In the genomic region with DNA sequence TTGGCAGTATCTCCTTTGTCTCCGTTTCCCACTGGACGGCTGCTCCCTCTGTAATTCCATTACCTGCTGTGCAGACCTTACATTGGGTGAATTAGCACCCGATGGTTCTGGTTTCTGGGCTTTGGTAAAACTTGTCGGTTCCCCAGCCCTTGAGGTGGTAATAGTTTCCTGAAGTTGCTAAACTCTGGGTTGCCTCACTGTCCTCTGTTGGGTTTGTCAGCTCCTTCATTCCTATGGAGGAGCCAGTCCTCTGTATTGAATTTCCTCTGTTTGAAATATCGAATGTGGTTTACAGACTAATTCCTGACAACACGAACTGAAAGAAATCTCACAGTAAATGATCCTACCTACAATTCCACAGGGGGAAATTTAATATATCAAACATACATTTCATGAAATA, we compare ENCODE assay signal across 35 cellular contexts.
A peak's percentile ranks its signal among the peaks of the same experiment; 100 is the strongest.
DNase-seq lines count a peak whose midpoint lies in the region; ATAC-seq, FAIRE-seq and TF ChIP-seq lines count a peak whose summit lies in the region.
"Had no signal": no experiment of that assay in that cellular context is flagged by ENCODE, and none has a peak within 500 bp of the region (broad histone marks: within the 10 kb centered on the region; RNA-seq: fewer than 3 reads in every experiment).

No MANE protein-coding gene starts in this region.

- TF ChIP-seq CTCF in endothelial cell of umbilical vein (IDR thresholded peaks at IDR 0.05; ENCODE audit: extremely low read depth in 1 of 2, insufficient read depth in 1 of 2, low read depth in 1 of 2, low read length in 2 of 2) (no peak), psoas muscle (IDR thresholded peaks at IDR 0.05) (no peak), endodermal cell (conservative IDR thresholded peaks at IDR 0.05) (no peak)

- no peak for TF ChIP-seq POLR2A in endothelial cell of umbilical vein (IDR thresholded peaks at IDR 0.05; ENCODE audit: low read depth, low read length)

- H3K36me3 ChIP-seq in endothelial cell of umbilical vein (ENCODE audit: control insufficient read depth in 2 of 2, extremely low read depth in 1 of 2, insufficient read depth in 2 of 2, low read length in 2 of 2): no peaks in the 10 kb centered on the region
- H3K36me3 ChIP-seq in mesendoderm (ENCODE audit: control insufficient read depth, insufficient read depth, low read length): no peaks in the 10 kb centered on the region
- no peaks in the 10 kb centered on the region for H3K36me3 ChIP-seq in psoas muscle (ENCODE audit: insufficient read depth in 1 of 2, low read depth in 1 of 2)
- no peaks in the 10 kb centered on the region for H3K36me3 ChIP-seq in endodermal cell (ENCODE audit: control insufficient read depth, insufficient read depth, low read length)
- H3K36me3 ChIP-seq: BE2C; BLaER1; BLaER1 treated with 17β-estradiol and CSF1 and Interleukin-3, amounts not matched to agents 10 nM and 100 nM had no signal

- H3K9me3 ChIP-seq in endothelial cell of umbilical vein (replicated peaks; ENCODE audit: control insufficient read depth, insufficient read depth, low read length): no peaks in the 10 kb centered on the region
- H3K9me3 ChIP-seq in psoas muscle: no peaks in the 10 kb centered on the region
- no peaks in the 10 kb centered on the region for H3K9me3 ChIP-seq in endodermal cell (ENCODE audit: control insufficient read depth, low read length)
- H3K9me3 ChIP-seq: A549; BE2C; BLaER1; BLaER1 treated with 17β-estradiol and CSF1 and Interleukin-3, amounts not matched to agents 10 nM and 100 nM; Caco-2 had no signal

- H3K56ac ChIP-seq in mesendoderm (ENCODE audit: low read length): no peak overlapping the region

- H3K27me3 ChIP-seq in endothelial cell of umbilical vein (ENCODE audit: control insufficient read depth in 2 of 2, insufficient read depth in 2 of 2, low read length in 2 of 2) (no peaks in the 10 kb centered on the region), mesendoderm (ENCODE audit: insufficient read depth, low read length, poor library complexity) (no peaks in the 10 kb centered on the region), psoas muscle (ENCODE audit: insufficient read depth in 3 of 3, low read length in 2 of 3) (no peaks in the 10 kb centered on the region), endodermal cell (ENCODE audit: control insufficient read depth, insufficient read depth, low read length, poor library complexity, severe bottlenecking) (no peaks in the 10 kb centered on the region)
- H3K27me3 ChIP-seq: BE2C had no signal

- no peak overlapping the region for H2BK120ac ChIP-seq in mesendoderm (ENCODE audit: low read depth, low read length)

- H3K27ac ChIP-seq in endothelial cell of umbilical vein (ENCODE audit: insufficient read depth, low read depth, low read length): no peak overlapping the region
- no peak overlapping the region for H3K27ac ChIP-seq in mesendoderm (ENCODE audit: low read depth, low read length)
- H3K27ac ChIP-seq in psoas muscle: no peak overlapping the region
- H3K27ac ChIP-seq in endodermal cell (ENCODE audit: low read depth, low read length): no peak overlapping the region
- H3K27ac ChIP-seq: 22Rv1; A549; BLaER1; BLaER1 treated with 17β-estradiol and CSF1 and Interleukin-3, amounts not matched to agents 10 nM and 100 nM; C4-2B had no signal

- H3K4me1 Mint-ChIP-seq in endodermal cell: no peaks in the 10 kb centered on the region
- H3K4me1 Mint-ChIP-seq: B cell; CD14-positive monocyte; CD4-positive, alpha-beta memory T cell; CD4-positive, CD25-positive, alpha-beta regulatory T cell; CD8-positive, alpha-beta memory T cell had no signal

- no peaks in the 10 kb centered on the region for H3K4me1 ChIP-seq in endothelial cell of umbilical vein (ENCODE audit: control insufficient read depth, extremely low read depth, insufficient read depth, low read length)
- no peaks in the 10 kb centered on the region for H3K4me1 ChIP-seq in mesendoderm (ENCODE audit: control insufficient read depth, low read depth, low read length)
- H3K4me1 ChIP-seq in psoas muscle: no peaks in the 10 kb centered on the region
- no peaks in the 10 kb centered on the region for H3K4me1 ChIP-seq in endodermal cell (ENCODE audit: control insufficient read depth, insufficient read depth, low read length)
- H3K4me1 ChIP-seq: A549; BE2C; BLaER1; BLaER1 treated with 17β-estradiol and CSF1 and Interleukin-3, amounts not matched to agents 10 nM and 100 nM; Caco-2 had no signal

- no peak overlapping the region for H2AK5ac ChIP-seq in mesendoderm (ENCODE audit: low read length)

- no peak overlapping the region for H2BK15ac ChIP-seq in mesendoderm (replicated peaks; ENCODE audit: low read depth)

- no peak overlapping the region for H2BK5ac ChIP-seq in mesendoderm (ENCODE audit: low read length)

- H3K79me2 ChIP-seq in endothelial cell of umbilical vein (ENCODE audit: control insufficient read depth, insufficient read depth, low read length) (no peaks in the 10 kb centered on the region), mesendoderm (ENCODE audit: control insufficient read depth, insufficient read depth, low read length) (no peaks in the 10 kb centered on the region)

- POLR2A ChIA-PET in endothelial cell of umbilical vein (lab: Charles Lee): no interaction called here

- H3K9me3 Mint-ChIP-seq in endodermal cell: peaks cover 30% of the 10 kb centered on the region
- H3K9me3 Mint-ChIP-seq: CD14-positive monocyte; CD4-positive, alpha-beta memory T cell; CD4-positive, alpha-beta T cell; CD8-positive, alpha-beta T cell had no signal

- WGBS in mesendoderm (ENCODE audit: extremely low coverage, insufficient coverage, low lambda C conversion rate): no CpG with 5 or more reads among the region's 6 CpGs
- WGBS in psoas muscle, 3 donors: 52 to 75% (median 59%) methylated on average over 6 of the region's 6 CpGs
- WGBS in endodermal cell (ENCODE audit: insufficient coverage in 1 of 2, insufficient read length in 1 of 2), 2 experiments: 97% methylated on average over 6 of the region's 6 CpGs; no CpG with 5 or more reads in 1 of the 2 experiments

- CTCF ChIA-PET in endothelial cell of umbilical vein (lab: Charles Lee): no interaction called here

- intact Hi-C loops in endothelial cell of umbilical vein (cut with micrococcal nuclease): no loop called here
- intact Hi-C loops in psoas muscle (cut with DNase I): no loop called here

- DNase-seq in endothelial cell of umbilical vein (ENCODE audit: low read depth, low spot score): no peak
- DNase-seq in mesendoderm: no peak
- DNase-seq in psoas muscle: no peak
- no peak for DNase-seq in iPS-NIHi7 (ENCODE audit: extremely low spot score)
- no peak for DNase-seq in endodermal cell
- DNase-seq: 8988T; ACHN; AML-193; BE2C; C1 segment of cervical spinal cord; Caco-2; Calu3; CD4-positive, alpha-beta memory T cell; CD4-positive, alpha-beta T cell; CD4-positive, CD25-positive, alpha-beta regulatory T cell; CD8-positive, alpha-beta memory T cell; CD8-positive, alpha-beta T cell; COR-L47; DMS 273 treated with DMSO at 0.1 percent for 48 hours; DMS153; DMS53; DMS79; DMS79 treated with DMSO at 0.1 percent for 48 hours; DND-41; EL had no signal

- no peaks in the 10 kb centered on the region for H4K20me1 ChIP-seq in endothelial cell of umbilical vein (replicated peaks; ENCODE audit: control insufficient read depth, extremely low read depth, insufficient read depth, low read length)
- H4K20me1 ChIP-seq: BLaER1; BLaER1 treated with 17β-estradiol and CSF1 and Interleukin-3, amounts not matched to agents 10 nM and 100 nM had no signal

- H2AFZ ChIP-seq in endothelial cell of umbilical vein (ENCODE audit: low read depth, low read length): no peak overlapping the region

- peak overlapping the region; percentile 13 for H4K8ac ChIP-seq in mesendoderm (ENCODE audit: low read depth, low read length)

- H3K4me3 Mint-ChIP-seq in endodermal cell: no peak overlapping the region
- H3K4me3 Mint-ChIP-seq: B cell; CD14-positive monocyte; CD4-positive, alpha-beta memory T cell; CD4-positive, alpha-beta T cell; CD4-positive, CD25-positive, alpha-beta regulatory T cell; CD8-positive, alpha-beta memory T cell; CD8-positive, alpha-beta T cell had no signal

- H3K4ac ChIP-seq in mesendoderm (ENCODE audit: low read depth, low read length): no peak overlapping the region

- H3K4me2 ChIP-seq in endothelial cell of umbilical vein (ENCODE audit: insufficient read depth, low read length) (no peak overlapping the region), mesendoderm (ENCODE audit: low read length) (no peak overlapping the region)
- H3K4me2 ChIP-seq: A549; BLaER1; BLaER1 treated with 17β-estradiol and CSF1 and Interleukin-3, amounts not matched to agents 10 nM and 100 nM had no signal

- H3K4me3 ChIP-seq in endothelial cell of umbilical vein (replicated peaks in 1 of 3; ENCODE audit: insufficient read depth in 1 of 3, low read depth in 1 of 3, low read length in 3 of 3): no peak overlapping the region
- H3K4me3 ChIP-seq in mesendoderm (ENCODE audit: low read length): no peak overlapping the region
- H3K4me3 ChIP-seq in psoas muscle: no peak overlapping the region
- no peak overlapping the region for H3K4me3 ChIP-seq in endodermal cell (ENCODE audit: low read length)
- H3K4me3 ChIP-seq: A549; BLaER1; BLaER1 treated with 17β-estradiol and CSF1 and Interleukin-3, amounts not matched to agents 10 nM and 100 nM had no signal

- dilution Hi-C loops in endothelial cell of umbilical vein (cut with MboI; ENCODE audit: extremely low pct_ligation_motif_present, low sequenced_read_pairs): no loop called here

- no peaks in the 10 kb centered on the region for H3K9me1 ChIP-seq in endothelial cell of umbilical vein (replicated peaks; ENCODE audit: control insufficient read depth, extremely low read depth, insufficient read depth, low read length)

- no TSS peak for BruUV-seq in endothelial cell of umbilical vein (replicated peaks; lab: Mats Ljungman, UMichigan)

- no peaks in the 10 kb centered on the region for H3K79me1 ChIP-seq in mesendoderm (ENCODE audit: low read length)

- no peaks in the 10 kb centered on the region for H3K36me3 Mint-ChIP-seq in endodermal cell (ENCODE audit: low read depth)
- H3K36me3 Mint-ChIP-seq: CD14-positive monocyte; CD4-positive, alpha-beta memory T cell; CD4-positive, CD25-positive, alpha-beta regulatory T cell; CD8-positive, alpha-beta memory T cell; CD8-positive, alpha-beta T cell had no signal

- peak; percentile 66 for FAIRE-seq in endothelial cell of umbilical vein (lab: Jason Lieb, UNC)
- FAIRE-seq: A204.1, A549, D721Med had no signal

- no peak overlapping the region for H3K9ac ChIP-seq in endothelial cell of umbilical vein (replicated peaks; ENCODE audit: extremely low read depth, insufficient read depth, low read length)
- no peak overlapping the region for H3K9ac ChIP-seq in mesendoderm (ENCODE audit: low read length)
- H3K9ac ChIP-seq in endodermal cell (ENCODE audit: extremely low read depth, low read length, poor library complexity, severe bottlenecking): no peak overlapping the region
- H3K9ac ChIP-seq: BLaER1; BLaER1 treated with 17β-estradiol and CSF1 and Interleukin-3, amounts not matched to agents 10 nM and 100 nM had no signal

- H3K18ac ChIP-seq in mesendoderm (ENCODE audit: low read length): no peak overlapping the region

- no peak overlapping the region for H3K23ac ChIP-seq in mesendoderm (ENCODE audit: low read length)

- ATAC-seq in psoas muscle: peak in 3 of 4 donors; percentile 60 to 65 (median 64)
- ATAC-seq in HG02798 (IDR thresholded peaks at IDR 0.05; ENCODE audit: poor library complexity, unreplicated experiment): no peak
- ATAC-seq: A549; CD8-positive, alpha-beta T cell had no signal

- no peak overlapping the region for H3K27ac Mint-ChIP-seq in endodermal cell
- H3K27ac Mint-ChIP-seq: B cell; CD14-positive monocyte; CD4-positive, alpha-beta memory T cell; CD4-positive, alpha-beta T cell; CD4-positive, CD25-positive, alpha-beta regulatory T cell; CD8-positive, alpha-beta memory T cell; CD8-positive, alpha-beta T cell had no signal

- H3K27me3 Mint-ChIP-seq in endodermal cell (ENCODE audit: insufficient read depth): no peaks in the 10 kb centered on the region
- H3K27me3 Mint-ChIP-seq: B cell; CD4-positive, alpha-beta memory T cell; CD4-positive, alpha-beta T cell; CD4-positive, CD25-positive, alpha-beta regulatory T cell; CD8-positive, alpha-beta memory T cell had no signal

- H4K5ac ChIP-seq in mesendoderm (ENCODE audit: low read length): no peak overlapping the region
